In genomic region chr1:156627313-156627880, GRCh38 we compare ENCODE assay signal across 10 cellular contexts. TPM values are rescaled to one million over a fixed set of nuclear protein-coding genes. Genes with fewer than 3 reads are reported as not detected.
DNase-seq lines count a peak whose midpoint lies in the region; ATAC-seq and TF ChIP-seq lines count a peak whose summit lies in the region.
"Had no signal": no experiment of that assay in that cellular context is flagged by ENCODE, and none has a peak within 500 bp of the region (broad histone marks: within the 10 kb centered on the region; RNA-seq: fewer than 3 reads in every experiment).

No MANE protein-coding gene starts in this region.

- H3K4me1 ChIP-seq in BLaER1 (peaks cover 32% of the 10 kb centered on the region), upper lobe of right lung (peaks cover 23% of the 10 kb centered on the region)

- peak overlapping the region; percentile 53 for H3K4me2 ChIP-seq in BLaER1

- H3K27me3 ChIP-seq in BLaER1 (peaks cover 53% of the 10 kb centered on the region), upper lobe of right lung (peaks cover 80% of the 10 kb centered on the region)

- no peaks in the 10 kb centered on the region for H3K36me3 Mint-ChIP-seq in activated CD4-positive, alpha-beta memory T cell treated with anti-CD3 and anti-CD28 coated beads for 36 hours
- no peaks in the 10 kb centered on the region for H3K36me3 Mint-ChIP-seq in stimulated activated memory B cell treated with anti-CD40 and anti-IgM and Interleukin-4, amounts not matched to agents 10 μg/mL and 1 μg/mL and 100 μg/mL, for 72 hours

- no peak overlapping the region for H3K4me3 ChIP-seq in BLaER1
- no peak overlapping the region for H3K4me3 ChIP-seq in GM12875 (ENCODE audit: low read depth, low read length)
- no peak overlapping the region for H3K4me3 ChIP-seq in upper lobe of right lung
- H3K4me3 ChIP-seq: lung, SJSA1 had no signal

- ATAC-seq in upper lobe of right lung, result peak; percentile 38
- no peak for ATAC-seq in stimulated activated memory B cell treated with anti-CD40 and anti-IgM and Interleukin-4, amounts not matched to agents 10 μg/mL and 1 μg/mL and 100 μg/mL, for 72 hours

- no peak overlapping the region for H3K27ac Mint-ChIP-seq in activated CD4-positive, alpha-beta memory T cell treated with anti-CD3 and anti-CD28 coated beads for 36 hours
- no peak overlapping the region for H3K27ac Mint-ChIP-seq in stimulated activated memory B cell treated with anti-CD40 and anti-IgM and Interleukin-4, amounts not matched to agents 10 μg/mL and 1 μg/mL and 100 μg/mL, for 72 hours

- peak; percentile 64 for TF ChIP-seq CTCF in GM12875 (IDR thresholded peaks at IDR 0.05; ENCODE audit: borderline replicate concordance, insufficient read depth, low read depth, low read length)
- TF ChIP-seq CTCF in upper lobe of right lung (IDR thresholded peaks at IDR 0.05), result peak; percentile 67

- H3K9me3 ChIP-seq in BLaER1 (no peaks in the 10 kb centered on the region), upper lobe of right lung (no peaks in the 10 kb centered on the region)

- intact Hi-C loops in activated CD4-positive, alpha-beta memory T cell treated with anti-CD3 and anti-CD28 coated beads for 36 hours (cut with micrococcal nuclease), result loop anchor here (1.0 kb wide), 2 partner anchors 30 to 51 kb away; no protein-coding TSS in a partner anchor
- intact Hi-C loops in upper lobe of right lung (cut with DNase I), result loop anchor here (10.0 kb wide), 1 partner anchor 47 kb away; the partner anchor contains the start of gene NES

- H3K4me3 Mint-ChIP-seq in activated CD4-positive, alpha-beta memory T cell treated with anti-CD3 and anti-CD28 coated beads for 36 hours, result no peak overlapping the region
- no peak overlapping the region for H3K4me3 Mint-ChIP-seq in stimulated activated memory B cell treated with anti-CD40 and anti-IgM and Interleukin-4, amounts not matched to agents 10 μg/mL and 1 μg/mL and 100 μg/mL, for 72 hours

- CTCF ChIA-PET in activated CD4-positive, alpha-beta memory T cell treated with anti-CD3 and anti-CD28 coated beads for 36 hours (lab: Charles Lee), result interaction anchor here (0.6 to 9.6 kb wide), 30 partner anchors 9 to 905 kb away, joined by 3 to 209 read pairs (median 5); partner anchors contain the start of genes BCAN, CRABP2, HAPLN2 and ISG20L2

- no peaks in the 10 kb centered on the region for H3K9me3 Mint-ChIP-seq in activated CD4-positive, alpha-beta memory T cell treated with anti-CD3 and anti-CD28 coated beads for 36 hours
- no peaks in the 10 kb centered on the region for H3K9me3 Mint-ChIP-seq in stimulated activated memory B cell treated with anti-CD40 and anti-IgM and Interleukin-4, amounts not matched to agents 10 μg/mL and 1 μg/mL and 100 μg/mL, for 72 hours

- no peak overlapping the region for H3K27ac ChIP-seq in BLaER1
- no peak overlapping the region for H3K27ac ChIP-seq in upper lobe of right lung
- H3K27ac ChIP-seq: SJSA1 had no signal

- POLR2A ChIA-PET in activated CD4-positive, alpha-beta memory T cell treated with anti-CD3 and anti-CD28 coated beads for 36 hours (lab: Charles Lee), result no interaction called here

- H3K27me3 Mint-ChIP-seq in activated CD4-positive, alpha-beta memory T cell treated with anti-CD3 and anti-CD28 coated beads for 36 hours, result peaks cover 51% of the 10 kb centered on the region
- H3K27me3 Mint-ChIP-seq in stimulated activated memory B cell treated with anti-CD40 and anti-IgM and Interleukin-4, amounts not matched to agents 10 μg/mL and 1 μg/mL and 100 μg/mL, for 72 hours, result peaks cover 52% of the 10 kb centered on the region

- no peak overlapping the region for H3K9ac ChIP-seq in BLaER1

- DNase-seq in NCI-H510A (lab: John Stamatoyannopoulos, UW) (peak; percentile 27), iris pigment epithelial cell (ENCODE audit: low read depth) (peak; percentile 54), upper lobe of right lung (no peak), ureter (ENCODE audit: low spot score) (no peak)
- peak; percentile 49 for DNase-seq in activated CD4-positive, alpha-beta memory T cell treated with anti-CD3 and anti-CD28 coated beads for 36 hours

- H4K20me1 ChIP-seq in BLaER1, result peaks cover 31% of the 10 kb centered on the region

- H3K4me1 Mint-ChIP-seq in activated CD4-positive, alpha-beta memory T cell treated with anti-CD3 and anti-CD28 coated beads for 36 hours (ENCODE audit: low read depth), result peaks cover 10% of the 10 kb centered on the region
- peaks cover 15% of the 10 kb centered on the region for H3K4me1 Mint-ChIP-seq in stimulated activated memory B cell treated with anti-CD40 and anti-IgM and Interleukin-4, amounts not matched to agents 10 μg/mL and 1 μg/mL and 100 μg/mL, for 72 hours

- H3K36me3 ChIP-seq in BLaER1 (no peaks in the 10 kb centered on the region), upper lobe of right lung (no peaks in the 10 kb centered on the region)
- H3K36me3 ChIP-seq: SJSA1 had no signal

RNA-seq across cellular contexts. Expression of gene HAPLN2, which starts 8.2 kb away (rescaled TPM):
- under 1 TPM; 0.21 to 0.34 TPM for total RNA-seq in activated CD4-positive, alpha-beta memory T cell treated with anti-CD3 and anti-CD28 coated beads for 36 hours
- 0.78 TPM for total RNA-seq in upper lobe of right lung
- 5.6 TPM for total RNA-seq in ureter
- total RNA-seq: SJSA1 had no signal

RNA-seq across cellular contexts. Expression of gene BCAN, which starts 14.5 kb away (rescaled TPM):
- not detected for total RNA-seq in activated CD4-positive, alpha-beta memory T cell treated with anti-CD3 and anti-CD28 coated beads for 36 hours
- total RNA-seq in upper lobe of right lung (not detected), ureter (1.1 TPM)
- total RNA-seq: SJSA1 had no signal

RNA-seq across cellular contexts. Expression of gene GPATCH4, which starts 26.1 kb away (rescaled TPM):
- total RNA-seq in activated CD4-positive, alpha-beta memory T cell treated with anti-CD3 and anti-CD28 coated beads for 36 hours, result 10 to 100 TPM; 40.2 to 43.2 TPM
- total RNA-seq in upper lobe of right lung, result 22.4 TPM
- 42.5 TPM for total RNA-seq in ureter

RNA-seq across cellular contexts. Expression of gene NAXE, which starts 35.8 kb away (rescaled TPM):
- total RNA-seq in activated CD4-positive, alpha-beta memory T cell treated with anti-CD3 and anti-CD28 coated beads for 36 hours, result 10 to 100 TPM; 73.6 to 76.7 TPM
- total RNA-seq in upper lobe of right lung, result 69.2 TPM
- 119 TPM for total RNA-seq in ureter

RNA-seq across cellular contexts. Expression of gene TTC24, which starts 47.9 kb away (rescaled TPM):
- under 1 TPM; 0.51 to 0.90 TPM for total RNA-seq in activated CD4-positive, alpha-beta memory T cell treated with anti-CD3 and anti-CD28 coated beads for 36 hours
- total RNA-seq in upper lobe of right lung, result not detected
- not detected for total RNA-seq in ureter
- total RNA-seq: SJSA1 had no signal

Comparison
In these comparisons a context has a peak if more than half of its experiments do, and no peak if none do; other contexts are left out.
1. DNase-seq: peak in NCI-H510A (single experiment), activated CD4-positive, alpha-beta memory T cell treated with anti-CD3 and anti-CD28 coated beads for 36 hours (single experiment) and iris pigment epithelial cell (single experiment); none in upper lobe of right lung (single experiment) and ureter (single experiment).